In genomic region chr16:30557397-30557949, GRCh38 we compare ENCODE assay signal across 8 cellular contexts. TPM values are rescaled to one million over a fixed set of nuclear protein-coding genes. Genes with fewer than 3 reads are reported as not detected.
A peak's percentile ranks its signal among the peaks of the same experiment; 100 is the strongest.
DNase-seq lines count a peak whose midpoint lies in the region; FAIRE-seq and TF ChIP-seq lines count a peak whose summit lies in the region.

No MANE protein-coding gene starts in this region.

- peaks cover 3% of the 10 kb centered on the region for H3K27me3 Mint-ChIP-seq in astrocyte (ENCODE audit: low read depth, unreplicated experiment)

- TF ChIP-seq CTCF in astrocyte (IDR thresholded peaks at IDR 0.05; ENCODE audit: insufficient read depth, low read depth, low read length): no peak

- no peak for FAIRE-seq in astrocyte (lab: Jason Lieb, UNC)

- DNase-seq in activated gamma-delta T cell treated with Interleukin-2 at 50 U/mL for 16 hours (peak; percentile 40), activated gamma-delta T cell (lab: John Stamatoyannopoulos, UW) (no peak), astrocyte (ENCODE audit: low read depth) (no peak), LoVo (ENCODE audit: low spot score) (no peak), NCI-H1105 treated with DMSO at 0.1 percent for 48 hours (lab: John Stamatoyannopoulos, UW) (no peak)

- peaks cover 5% of the 10 kb centered on the region for H3K4me1 Mint-ChIP-seq in astrocyte (ENCODE audit: low read depth, unreplicated experiment)

- H3K27ac ChIP-seq in HUES64 (ENCODE audit: low read depth, low read length) (peak overlapping the region; percentile 91; the same call in 1 of the 2 replicates), astrocyte (ENCODE audit: low read depth, low read length) (peak overlapping the region; percentile 82), layer of hippocampus (ENCODE audit: low read depth, low read length) (peak overlapping the region; percentile 90), temporal lobe (ENCODE audit: low read depth, low read length) (peak overlapping the region; percentile 89)

- no peaks in the 10 kb centered on the region for H3K36me3 Mint-ChIP-seq in astrocyte (ENCODE audit: low read depth, unreplicated experiment)

- no peaks in the 10 kb centered on the region for H3K9me3 ChIP-seq in HUES64 (ENCODE audit: insufficient read depth, low read depth, low read length)
- H3K9me3 ChIP-seq in astrocyte (ENCODE audit: insufficient read depth, low read depth, low read length): no peaks in the 10 kb centered on the region

- peaks cover 5% of the 10 kb centered on the region for H4K20me1 ChIP-seq in astrocyte (ENCODE audit: insufficient read depth, low read length)

- H2AFZ ChIP-seq in astrocyte (ENCODE audit: low read depth, low read length): peak overlapping the region; percentile 89

- WGBS in HUES64: 11% methylated on average over 25 of the region's 25 CpGs

- H3K36me3 ChIP-seq in HUES64 (ENCODE audit: insufficient read depth, low read length): peaks cover 25% of the 10 kb centered on the region
- H3K36me3 ChIP-seq in astrocyte (ENCODE audit: insufficient read depth, low read length): no peaks in the 10 kb centered on the region

- H3K4me1 ChIP-seq in HUES64 (ENCODE audit: insufficient read depth, low read length) (no peaks in the 10 kb centered on the region), astrocyte (ENCODE audit: insufficient read depth, low read length) (peaks cover 9% of the 10 kb centered on the region)

- H3K27me3 ChIP-seq in HUES64 (ENCODE audit: insufficient read depth, low read length) (no peaks in the 10 kb centered on the region), astrocyte (ENCODE audit: insufficient read depth, low read length) (no peaks in the 10 kb centered on the region), layer of hippocampus (ENCODE audit: control insufficient read depth, insufficient read depth, low read length) (no peaks in the 10 kb centered on the region)

- H3K4me3 ChIP-seq in HUES64 (ENCODE audit: low read length) (peak overlapping the region; percentile 84), astrocyte (ENCODE audit: insufficient read depth, low read depth, low read length) (peak overlapping the region; percentile 78)

- peak overlapping the region; percentile 88 for H3K4me2 ChIP-seq in astrocyte (ENCODE audit: low read length)

- H3K9me3 Mint-ChIP-seq in astrocyte (ENCODE audit: unreplicated experiment): no peaks in the 10 kb centered on the region

- H3K27ac Mint-ChIP-seq in astrocyte (ENCODE audit: unreplicated experiment): no peak overlapping the region

- peaks cover 24% of the 10 kb centered on the region for H3K79me2 ChIP-seq in astrocyte (ENCODE audit: insufficient read depth, low read length)

- H3K9ac ChIP-seq in HUES64 (ENCODE audit: low read depth, low read length): peak overlapping the region; percentile 78
- H3K9ac ChIP-seq in astrocyte (ENCODE audit: low read length): peak overlapping the region; percentile 97

- peak overlapping the region; percentile 85 for H3K4me3 Mint-ChIP-seq in astrocyte (ENCODE audit: unreplicated experiment)

RNA-seq across cellular contexts. Expression of gene ZNF764, which starts 0.7 kb away (rescaled TPM):
- polyA plus RNA-seq in HUES64 (2013, experiment 1 of 2): 5.2 TPM
- polyA plus RNA-seq in HUES64 (2013, experiment 2 of 2): 6.0 TPM
- total RNA-seq in astrocyte (6.9 and 8.5 TPM in 2 replicates), temporal lobe (9.1 TPM)

RNA-seq across cellular contexts. Expression of gene ZNF688, which starts 14.0 kb away (rescaled TPM):
- 3.8 TPM for polyA plus RNA-seq in HUES64 (2013, experiment 1 of 2)
- polyA plus RNA-seq in HUES64 (2013, experiment 2 of 2): 3.7 TPM
- total RNA-seq in astrocyte (5.4 and 5.9 TPM in 2 replicates), temporal lobe (7.4 TPM)

RNA-seq across cellular contexts. Expression of gene ZNF747, which starts 22.8 kb away (rescaled TPM):
- polyA plus RNA-seq in HUES64 (2013, experiment 1 of 2): 5.4 TPM
- polyA plus RNA-seq in HUES64 (2013, experiment 2 of 2): 5.5 TPM
- total RNA-seq in astrocyte: 5.2 and 6.6 TPM in 2 replicates
- total RNA-seq in temporal lobe: 8.6 TPM

RNA-seq across cellular contexts. Expression of gene ZNF785, which starts 28.0 kb away (rescaled TPM):
- polyA plus RNA-seq in HUES64 (2013, experiment 1 of 2): 5.2 TPM
- polyA plus RNA-seq in HUES64 (2013, experiment 2 of 2): 6.4 TPM
- total RNA-seq in astrocyte (9.3 and 9.7 TPM in 2 replicates), temporal lobe (13.5 TPM)

RNA-seq across cellular contexts. Expression of gene ZNF768, which starts 31.1 kb away (rescaled TPM):
- polyA plus RNA-seq in HUES64 (2013, experiment 1 of 2): 23.1 TPM
- 32.3 TPM for polyA plus RNA-seq in HUES64 (2013, experiment 2 of 2)
- total RNA-seq in astrocyte: 23.1 and 26.6 TPM in 2 replicates
- 16.5 TPM for total RNA-seq in temporal lobe
